Comparison of ENCODE assay signal across 8 cellular contexts in genomic region chr14:68791078-68791983, GRCh38. TPM values are rescaled to one million over a fixed set of nuclear protein-coding genes. Genes with fewer than 3 reads are reported as not detected.
DNase-seq lines count a peak whose midpoint lies in the region; ATAC-seq and TF ChIP-seq lines count a peak whose summit lies in the region.

No MANE protein-coding gene starts in this region.

- H3K9me3 ChIP-seq in OCI-LY3 (ENCODE audit: insufficient read depth, low read length) = no peaks in the 10 kb centered on the region
- H3K9me3 ChIP-seq in mucosa of stomach (ENCODE audit: control insufficient read depth, low read length) = no peaks in the 10 kb centered on the region

- H3K27me3 ChIP-seq in OCI-LY3 (ENCODE audit: low read depth, low read length) (no peaks in the 10 kb centered on the region), dorsolateral prefrontal cortex (peaks cover 0 to 64% (median 26%) of the 10 kb centered on the region in 45 donors), mucosa of stomach (ENCODE audit: control insufficient read depth, insufficient read depth, low read length) (no peaks in the 10 kb centered on the region)

- H3K36me3 ChIP-seq in OCI-LY3 (replicated peaks; ENCODE audit: low read depth, low read length) (peaks cover 52% of the 10 kb centered on the region), mucosa of stomach (ENCODE audit: control insufficient read depth, insufficient read depth, low read length) (peaks cover 28% of the 10 kb centered on the region)

- no peak overlapping the region for H2AFZ ChIP-seq in OCI-LY3 (ENCODE audit: low read depth, low read length)

- peak overlapping the region; percentile 72 for H3K4me3 ChIP-seq in GM12864 (ENCODE audit: low read depth, low read length)
- peak overlapping the region; percentile 89 for H3K4me3 ChIP-seq in OCI-LY3 (ENCODE audit: low read length)
- H3K4me3 ChIP-seq in dorsolateral prefrontal cortex = peak overlapping the region; percentile 49 to 83 (median 66)
- H3K4me3 ChIP-seq in mucosa of stomach (ENCODE audit: low read length) = peak overlapping the region; percentile 93

- H4K20me1 ChIP-seq in OCI-LY3 (ENCODE audit: insufficient read depth, low read length) = peaks cover 45% of the 10 kb centered on the region

- H3K4me2 ChIP-seq in OCI-LY3 (ENCODE audit: low read length) = peak overlapping the region; percentile 89

- H3K79me2 ChIP-seq in OCI-LY3 (ENCODE audit: low read length) = peaks cover 65% of the 10 kb centered on the region

- no peak for DNase-seq in GM12864 (ENCODE audit: low read depth)
- DNase-seq in dorsolateral prefrontal cortex = no peak
- no peak for DNase-seq in GM10266 (ENCODE audit: extremely low spot score)

- H3K27ac ChIP-seq in OCI-LY3 (ENCODE audit: low read length) = peak overlapping the region; percentile 92
- H3K27ac ChIP-seq in dorsolateral prefrontal cortex = peak overlapping the region in 58 of 59 donors; percentile 38 to 99 (median 91)

- no peak for ATAC-seq in HG03108 (IDR thresholded peaks at IDR 0.05; ENCODE audit: unreplicated experiment)
- no peak for ATAC-seq in HG03442 (IDR thresholded peaks at IDR 0.05; ENCODE audit: unreplicated experiment)
- no peak for ATAC-seq in HG03045 (IDR thresholded peaks at IDR 0.05; ENCODE audit: unreplicated experiment)

- peaks cover 53% of the 10 kb centered on the region for H3K4me1 ChIP-seq in OCI-LY3 (ENCODE audit: low read length)
- H3K4me1 ChIP-seq in mucosa of stomach (ENCODE audit: control insufficient read depth, insufficient read depth, low read length) = peaks cover 25% of the 10 kb centered on the region

- TF ChIP-seq CTCF in GM12864 (IDR thresholded peaks at IDR 0.05; ENCODE audit: low read depth, low read length, missing control alignments) = no peak
- TF ChIP-seq CTCF in OCI-LY3 (IDR thresholded peaks at IDR 0.05; ENCODE audit: low read depth, low read length) = no peak
- no peak for TF ChIP-seq CTCF in dorsolateral prefrontal cortex (IDR thresholded peaks at IDR 0.05 in 54 of 56, conservative IDR thresholded peaks at IDR 0.05 in 2 of 56; ENCODE audit: low read depth in 1 of 56, partially characterized antibody in 56 of 56)
- TF ChIP-seq CTCF in GM10266 (IDR thresholded peaks at IDR 0.05; ENCODE audit: control insufficient read depth, insufficient read depth, low read depth, missing control alignments) = no peak

- peak overlapping the region; percentile 99 for H3K9ac ChIP-seq in OCI-LY3 (ENCODE audit: low read length)
- peak overlapping the region; percentile 99 for H3K9ac ChIP-seq in mucosa of stomach (ENCODE audit: low read length)

- intact Hi-C loops in dorsolateral prefrontal cortex (cut with DNase I) = loop anchor here (5.0 kb wide), 2 partner anchors 159 to 164 kb away; no protein-coding TSS in a partner anchor

RNA-seq across cellular contexts. Expression of gene ZFP36L1, which starts 1.5 kb away (rescaled TPM):
- 100 to 1,000 TPM in 78 of 120 experiments, 10 to 100 TPM in 42; 50.7 to 283 (median 111) TPM for total RNA-seq in dorsolateral prefrontal cortex
